ENCODE assay signal across 17 cellular contexts in the genomic region with DNA sequence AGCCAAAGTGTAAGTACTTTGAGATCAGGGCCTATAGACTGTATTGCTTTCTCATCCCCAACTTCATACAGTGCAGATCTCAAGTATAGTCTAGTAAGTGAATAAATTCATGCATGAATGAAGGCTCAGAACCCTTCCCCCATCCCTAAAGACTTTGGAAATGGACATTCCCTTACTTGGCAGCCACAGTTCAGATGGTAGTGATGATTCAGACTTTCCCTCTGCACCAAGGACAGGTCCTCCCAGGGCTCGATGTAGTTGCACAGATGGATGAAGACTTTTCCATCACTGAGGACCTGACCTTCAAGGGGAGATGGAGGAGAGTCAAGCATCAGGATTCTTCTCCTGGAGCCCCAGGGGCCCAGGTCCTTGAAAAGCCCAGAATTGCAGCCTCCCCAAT. TPM values are rescaled to one million over a fixed set of nuclear protein-coding genes. Genes with fewer than 3 reads are reported as not detected.
DNase-seq lines count a peak whose midpoint lies in the region; ATAC-seq and TF ChIP-seq lines count a peak whose summit lies in the region.
"Had no signal": no experiment of that assay in that cellular context is flagged by ENCODE, and none has a peak within 500 bp of the region (broad histone marks: within the 10 kb centered on the region; RNA-seq: fewer than 3 reads in every experiment).

No MANE protein-coding gene starts in this region.

- H3K36me3 ChIP-seq in SK-N-SH (replicated peaks in 1 of 2; ENCODE audit: control insufficient read depth in 1 of 2, insufficient read depth in 2 of 2, low read length in 1 of 2) (no peaks in the 10 kb centered on the region), thoracic aorta (peaks cover 25% of the 10 kb centered on the region), HAP-1 (replicated peaks) (no peaks in the 10 kb centered on the region), tibial nerve (peaks cover 0 to 7% (median 0%) of the 10 kb centered on the region in 3 donors)
- H3K36me3 ChIP-seq: BLaER1 treated with 17β-estradiol and CSF1 and Interleukin-3, amounts not matched to agents 10 nM and 100 nM had no signal

- no peak for TF ChIP-seq POLR2A in tibial nerve (IDR thresholded peaks at IDR 0.05)

- ATAC-seq in SK-N-SH treated with all-trans-retinoic acid at 6 μM for 48 hours (no peak), thoracic aorta (ENCODE audit: insufficient number of reproducible peaks, low FRiP score, low read depth) (no peak)

- no peaks in the 10 kb centered on the region for H3K79me2 ChIP-seq in SK-N-SH (ENCODE audit: insufficient read depth)

- no peak for TF ChIP-seq EP300 in SK-N-SH (IDR thresholded peaks at IDR 0.05; ENCODE audit: borderline replicate concordance in 1 of 2, low read depth in 1 of 2, low read length in 1 of 2)
- TF ChIP-seq EP300 in tibial nerve (IDR thresholded peaks at IDR 0.05): no peak

- CTCF ChIA-PET in SK-N-SH (lab: Yijun Ruan, JAX): interaction anchor here (2.4 to 3.3 kb wide), 2 partner anchors 18 to 22 kb away, joined by 12 to 19 read pairs; no protein-coding TSS in a partner anchor

- peaks cover 4% of the 10 kb centered on the region for H3F3A ChIP-seq in SK-N-SH (replicated peaks; ENCODE audit: insufficient read depth)

- no peak overlapping the region for H2AFZ ChIP-seq in SK-N-SH (ENCODE audit: low read depth)

- in situ Hi-C loops in astrocyte of the spinal cord (cut with HindIII; ENCODE audit: low sequenced_read_pairs) (no loop called here), HAP-1 (cut with MboI; ENCODE audit: low sequenced_read_pairs) (no loop called here)

- WGBS in SK-N-SH (ENCODE audit: low lambda C conversion rate): 60% methylated on average over 1 of the region's 1 CpG
- WGBS in tibial nerve, 2 donors: 82 to 88% methylated on average over 1 of the region's 1 CpG

- H3K9me3 ChIP-seq in SK-N-SH (no peaks in the 10 kb centered on the region), thoracic aorta (no peaks in the 10 kb centered on the region), HAP-1 (no peaks in the 10 kb centered on the region), tibial nerve (no peaks in the 10 kb centered on the region)
- H3K9me3 ChIP-seq: BLaER1 treated with 17β-estradiol and CSF1 and Interleukin-3, amounts not matched to agents 10 nM and 100 nM had no signal

- H3K4me2 ChIP-seq in SK-N-SH: no peak overlapping the region
- H3K4me2 ChIP-seq: BLaER1 treated with 17β-estradiol and CSF1 and Interleukin-3, amounts not matched to agents 10 nM and 100 nM had no signal

- no peaks in the 10 kb centered on the region for H4K20me1 ChIP-seq in SK-N-SH (ENCODE audit: insufficient read depth)
- H4K20me1 ChIP-seq: BLaER1 treated with 17β-estradiol and CSF1 and Interleukin-3, amounts not matched to agents 10 nM and 100 nM had no signal

- no peak for TF ChIP-seq CTCF in SK-N-SH (IDR thresholded peaks at IDR 0.05)
- TF ChIP-seq CTCF in astrocyte of the spinal cord (IDR thresholded peaks at IDR 0.05; ENCODE audit: low read depth, low read length): no peak
- TF ChIP-seq CTCF in thoracic aorta (IDR thresholded peaks at IDR 0.05): no peak
- TF ChIP-seq CTCF in tibial nerve (IDR thresholded peaks at IDR 0.05): no peak

- no peak for TF ChIP-seq RAD21 in SK-N-SH (IDR thresholded peaks at IDR 0.05; ENCODE audit: low read length)

- H3K4me3 ChIP-seq in SK-N-SH (ENCODE audit: low read depth in 2 of 2, low read length in 1 of 2) (no peak overlapping the region), astrocyte of the spinal cord (ENCODE audit: low read depth, low read length) (no peak overlapping the region), thoracic aorta (no peak overlapping the region), HAP-1 (no peak overlapping the region), tibial nerve (no peak overlapping the region)
- H3K4me3 ChIP-seq: BLaER1 treated with 17β-estradiol and CSF1 and Interleukin-3, amounts not matched to agents 10 nM and 100 nM had no signal

- H3K4me1 ChIP-seq in SK-N-SH (ENCODE audit: control insufficient read depth in 1 of 2, insufficient read depth in 2 of 2, low read depth in 1 of 2, low read length in 1 of 2) (peaks cover 0 to 3% of the 10 kb centered on the region in 2 experiments; a peak in 1 of 4 replicates), thoracic aorta (ENCODE audit: control insufficient read depth in 1 of 2, low read depth in 2 of 2) (peaks cover 29 to 61% of the 10 kb centered on the region in 2 donors), HAP-1 (no peaks in the 10 kb centered on the region), tibial nerve (peaks cover 0 to 20% (median 0%) of the 10 kb centered on the region in 4 donors)

- no peak for DNase-seq in SK-N-SH
- peak; percentile 22 for DNase-seq in astrocyte of the spinal cord (ENCODE audit: low read depth, low spot score)
- peak; percentile 23 for DNase-seq in glomerular visceral epithelial cell (ENCODE audit: extremely low spot score)
- DNase-seq in thoracic aorta (ENCODE audit: low spot score): no peak
- DNase-seq in HAP-1 (ENCODE audit: low spot score in 2 of 2): no peak
- no peak for DNase-seq in tibial nerve (ENCODE audit: low spot score in 2 of 2)
- DNase-seq in NCI-H2196 treated with DMSO at 0.1 percent for 48 hours (lab: John Stamatoyannopoulos, UW; ENCODE audit: unreplicated experiment): no peak
- DNase-seq: DMS 273 treated with DMSO at 0.1 percent for 48 hours, EL, NCI-H146, NCI-H2081 treated with DMSO at 0.1 percent for 48 hours, NCI-H2227 treated with DMSO at 0.1 percent for 48 hours, NCI-H526, OCI-M1 had no signal

- H3K27ac ChIP-seq in SK-N-SH (ENCODE audit: low read depth in 2 of 2, low read length in 1 of 2) (no peak overlapping the region), thoracic aorta (peak overlapping the region; percentile 34 to 52), tibial nerve (no peak overlapping the region)
- H3K27ac ChIP-seq: 22Rv1; BLaER1 treated with 17β-estradiol and CSF1 and Interleukin-3, amounts not matched to agents 10 nM and 100 nM had no signal

- H3K9ac ChIP-seq in SK-N-SH: no peak overlapping the region
- H3K9ac ChIP-seq: BLaER1 treated with 17β-estradiol and CSF1 and Interleukin-3, amounts not matched to agents 10 nM and 100 nM had no signal

- POLR2A ChIA-PET in SK-N-SH (lab: Yijun Ruan, JAX): no interaction called here

- no peaks in the 10 kb centered on the region for H3K9me2 ChIP-seq in SK-N-SH

- H3K27me3 ChIP-seq in SK-N-SH (ENCODE audit: insufficient read depth) (no peaks in the 10 kb centered on the region; the same call in 1 of the 2 replicates), thoracic aorta (replicated peaks; ENCODE audit: insufficient read depth) (no peaks in the 10 kb centered on the region), HAP-1 (ENCODE audit: low read depth) (no peaks in the 10 kb centered on the region), tibial nerve (no peaks in the 10 kb centered on the region)

TF ChIP-seq in SK-N-SH, 30 proteins besides CTCF, POLR2A, EP300 and RAD21 (continues in another document):
- TF ChIP-seq CHD2 (IDR thresholded peaks at IDR 0.05; ENCODE audit: low read length, partially characterized antibody): no peak

TF ChIP-seq in SK-N-SH treated with all-trans-retinoic acid at 6 μM for 48 hours, 23 proteins besides CTCF, POLR2A, EP300 and RAD21:
- TF ChIP-seq, protein P1, sequence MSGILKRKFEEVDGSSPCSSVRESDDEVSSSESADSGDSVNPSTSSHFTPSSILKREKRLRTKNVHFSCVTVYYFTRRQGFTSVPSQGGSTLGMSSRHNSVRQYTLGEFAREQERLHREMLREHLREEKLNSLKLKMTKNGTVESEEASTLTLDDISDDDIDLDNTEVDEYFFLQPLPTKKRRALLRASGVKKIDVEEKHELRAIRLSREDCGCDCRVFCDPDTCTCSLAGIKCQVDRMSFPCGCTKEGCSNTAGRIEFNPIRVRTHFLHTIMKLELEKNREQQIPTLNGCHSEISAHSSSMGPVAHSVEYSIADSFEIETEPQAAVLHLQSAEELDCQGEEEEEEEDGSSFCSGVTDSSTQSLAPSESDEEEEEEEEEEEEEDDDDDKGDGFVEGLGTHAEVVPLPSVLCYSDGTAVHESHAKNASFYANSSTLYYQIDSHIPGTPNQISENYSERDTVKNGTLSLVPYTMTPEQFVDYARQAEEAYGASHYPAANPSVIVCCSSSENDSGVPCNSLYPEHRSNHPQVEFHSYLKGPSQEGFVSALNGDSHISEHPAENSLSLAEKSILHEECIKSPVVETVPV (CRISPR knock-in tag; IDR thresholded peaks at IDR 0.05): no peak

RNA-seq across cellular contexts. Expression of a gene that starts 4.6 kb away (rescaled TPM):
- polyA plus RNA-seq in SK-N-SH (2012; rRNA removed): not detected in 2 replicates
- polyA plus RNA-seq in SK-N-SH (2012; cell fraction: cytosol; rRNA removed): not detected in 2 replicates
- not detected in 2 replicates for polyA plus RNA-seq in SK-N-SH (2012; cell fraction: nucleus; rRNA removed)
- total RNA-seq in thoracic aorta (10 to 100 TPM; 56.7 to 73.9 TPM), tibial nerve (100 to 1,000 TPM in 1 of 4 donors, 10 to 100 TPM in 3; 40.2 to 124 (median 48.4) TPM)

Comparison
In these comparisons a context has a peak if more than half of its experiments do, and no peak if none do; other contexts are left out.
1. DNase-seq: peak in astrocyte of the spinal cord (single experiment) and glomerular visceral epithelial cell (single experiment); none in SK-N-SH (single experiment), thoracic aorta (single experiment), HAP-1 (0 of 2), tibial nerve (0 of 2) and NCI-H2196 treated with DMSO at 0.1 percent for 48 hours (single experiment).
2. H3K27ac ChIP-seq: peak in thoracic aorta (2 of 2); none in SK-N-SH (0 of 2) and tibial nerve (0 of 4).